10 cellular contexts compared by ENCODE assay signal in the genomic region with DNA sequence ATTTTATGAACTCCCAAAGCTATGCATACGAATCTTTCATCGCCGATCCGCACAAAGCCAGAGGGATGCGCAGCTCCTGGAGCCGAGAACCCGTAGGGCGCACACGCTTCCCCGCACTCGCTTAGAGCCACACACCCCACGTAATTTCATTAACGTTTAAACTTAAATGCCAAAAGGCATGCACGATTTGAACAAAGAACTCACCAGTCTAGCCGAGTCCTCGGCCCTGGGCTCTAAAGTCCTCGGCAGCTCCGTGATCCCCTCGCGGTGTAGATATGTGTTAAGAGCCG. TPM values are rescaled to one million over a fixed set of nuclear protein-coding genes. Genes with fewer than 3 reads are reported as not detected.
DNase-seq lines count a peak whose midpoint lies in the region; TF ChIP-seq lines count a peak whose summit lies in the region.
"Had no signal": no experiment of that assay in that cellular context is flagged by ENCODE, and none has a peak within 500 bp of the region (broad histone marks: within the 10 kb centered on the region; RNA-seq: fewer than 3 reads in every experiment).

No MANE protein-coding gene starts in this region.

- H3K4me1 Mint-ChIP-seq in activated CD4-positive, alpha-beta T cell treated with anti-CD3 and anti-CD28 coated beads, Interleukin-2, amount 10 ng/mL, durations not matched to agents 24 days and 14 days = peaks cover 9% of the 10 kb centered on the region

- TF ChIP-seq POLR2A in lower leg skin (IDR thresholded peaks at IDR 0.05) (no peak), transverse colon (IDR thresholded peaks at IDR 0.05) (no peak)

- H3K36me3 Mint-ChIP-seq in activated CD4-positive, alpha-beta T cell treated with anti-CD3 and anti-CD28 coated beads, Interleukin-2, amount 10 ng/mL, durations not matched to agents 24 days and 14 days (ENCODE audit: low read depth) = peaks cover 6% of the 10 kb centered on the region

- H3K9me3 ChIP-seq in transverse colon = no peaks in the 10 kb centered on the region

- H3K4me3 ChIP-seq in cardiac fibroblast (replicated peaks in 1 of 2; ENCODE audit: low read depth in 2 of 2, low read length in 2 of 2) (peak overlapping the region; percentile 73 to 82), lower leg skin (ENCODE audit: low read depth, poor library complexity, severe bottlenecking) (peak overlapping the region; percentile 40), transverse colon (peak overlapping the region; percentile 69 to 96 (median 80))

- TF ChIP-seq EP300 in transverse colon (IDR thresholded peaks at IDR 0.05; ENCODE audit: low read depth) = no peak

- H3K27ac Mint-ChIP-seq in activated CD4-positive, alpha-beta T cell treated with anti-CD3 and anti-CD28 coated beads, Interleukin-2, amount 10 ng/mL, durations not matched to agents 24 days and 14 days = peak overlapping the region; percentile 34

- no peak for TF ChIP-seq CTCF in cardiac fibroblast (IDR thresholded peaks at IDR 0.05; ENCODE audit: low read depth, low read length)
- no peak for TF ChIP-seq CTCF in lower leg skin (IDR thresholded peaks at IDR 0.05)
- no peak for TF ChIP-seq CTCF in transverse colon (IDR thresholded peaks at IDR 0.05)

- no peak overlapping the region for H3K4me3 Mint-ChIP-seq in activated CD4-positive, alpha-beta T cell treated with anti-CD3 and anti-CD28 coated beads, Interleukin-2, amount 10 ng/mL, durations not matched to agents 24 days and 14 days
- H3K4me3 Mint-ChIP-seq: activated T-cell treated with anti-CD3 and anti-CD28 coated beads, Interleukin-2, amount 50 U/mL, for 4 hours had no signal

- H3K27me3 Mint-ChIP-seq in activated CD4-positive, alpha-beta T cell treated with anti-CD3 and anti-CD28 coated beads, Interleukin-2, amount 10 ng/mL, durations not matched to agents 24 days and 14 days = peaks cover 47% of the 10 kb centered on the region

- peaks cover 13% of the 10 kb centered on the region for H3K27me3 ChIP-seq in transverse colon

- DNase-seq in activated CD4-positive, alpha-beta T cell treated with anti-CD3 and anti-CD28 coated beads, Interleukin-2, amount 10 ng/mL, durations not matched to agents 24 days and 14 days = peak; percentile 53
- DNase-seq in activated CD4-positive, alpha-beta T cell treated with anti-CD3 and anti-CD28 coated beads, Interleukin-2, amount 50 U/mL, for 48 hours = no peak
- DNase-seq in cardiac fibroblast (ENCODE audit: low read depth in 2 of 2) = no peak
- DNase-seq in lower leg skin (ENCODE audit: low spot score in 2 of 2) = no peak
- DNase-seq in transverse colon = no peak
- no peak for DNase-seq in HT-29 (ENCODE audit: low spot score)
- no peak for DNase-seq in T1000 (lab: John Stamatoyannopoulos, UW)
- DNase-seq in cerebellar cortex (ENCODE audit: low spot score) = no peak
- DNase-seq: activated T-cell treated with anti-CD3 and anti-CD28 coated beads, Interleukin-2, amount 50 U/mL, for 4 hours; DND-41 had no signal

- H3K4me1 ChIP-seq in transverse colon = peaks cover 0 to 36% (median 12%) of the 10 kb centered on the region in 4 donors

- no peaks in the 10 kb centered on the region for H3K36me3 ChIP-seq in transverse colon

- no peaks in the 10 kb centered on the region for H3K9me3 Mint-ChIP-seq in activated CD4-positive, alpha-beta T cell treated with anti-CD3 and anti-CD28 coated beads, Interleukin-2, amount 10 ng/mL, durations not matched to agents 24 days and 14 days
- H3K9me3 Mint-ChIP-seq: activated T-cell treated with anti-CD3 and anti-CD28 coated beads, Interleukin-2, amount 50 U/mL, for 4 hours had no signal

- WGBS in lower leg skin, 2 donors = 1% methylated on average over 21 of the region's 21 CpGs
- WGBS in transverse colon (ENCODE audit: low coverage in 1 of 2), 2 donors = 1 to 4% methylated on average over 20 to 21 of the region's 21 CpGs

- peak overlapping the region; percentile 94 to 97 (median 96) for H3K27ac ChIP-seq in transverse colon

- in situ Hi-C loops in transverse colon (cut with MboI; ENCODE audit: low pct_ligation_motif_present in 1 of 4, low pct_unique_long_range_greater_than_20kb in 1 of 4, low sequenced_read_pairs in 3 of 4) = loop anchor here (25.0 kb wide), 1 partner anchor 211 kb away; no protein-coding TSS in a partner anchor

- intact Hi-C loops in activated CD4-positive, alpha-beta T cell treated with anti-CD3 and anti-CD28 coated beads, Interleukin-2, amount 10 ng/mL, durations not matched to agents 24 days and 14 days (cut with micrococcal nuclease) = loop anchor here (10.0 kb wide), 1 partner anchor 1711 kb away; a partner anchor contains a TSS
- intact Hi-C loops in lower leg skin (cut with DNase I; ENCODE audit: low total_unique reads) (no loop called here), transverse colon (cut with DNase I; ENCODE audit: low total_unique reads) (no loop called here)

RNA-seq across cellular contexts. Expression of a gene that starts 2.4 kb away (rescaled TPM):
- 0.07 and 0.28 TPM in 2 replicates for total RNA-seq in activated CD4-positive, alpha-beta T cell treated with anti-CD3 and anti-CD28 coated beads, Interleukin-2, amount 10 ng/mL, durations not matched to agents 24 days and 14 days
- total RNA-seq in lower leg skin = 100 to 1,000 TPM in 1 of 4 donors, 10 to 100 TPM in 3; 51.3 to 114 (median 72.2) TPM
- 100 to 1,000 TPM; 321 to 477 (median 380) TPM for total RNA-seq in transverse colon
- 325 and 379 TPM in 2 replicates for total RNA-seq in HT-29 (2014; rRNA removed; shearing (Covaris generic))

Comparison
In these comparisons a context has a peak if more than half of its experiments do, and no peak if none do; other contexts are left out.
1. RNA of a gene that starts 2.4 kb away (total RNA-seq): 321 to 477 TPM in transverse colon, 325 to 379 TPM in HT-29 and 51.3 to 114 TPM in lower leg skin; 0.07 to 0.28 TPM in activated CD4-positive, alpha-beta T cell treated with anti-CD3 and anti-CD28 coated beads, Interleukin-2, amount 10 ng/mL, durations not matched to agents 24 days and 14 days; every median in the first group is over 10 times any median in the second.
2. Peak in every context shown above with its lines, with median percentiles within 50 percentile points of each other: H3K4me3 ChIP-seq.